ENCODE assay signal across 1 cellular context in genomic region chr3:37999836-38000235, GRCh38.
TF ChIP-seq lines count a peak whose summit lies in the region.

No MANE protein-coding gene starts in this region.

TF ChIP-seq in HepG2, 621 proteins besides CTCF, POLR2A, EP300 and RAD21:
- TF ChIP-seq ARHGAP35 (CRISPR knock-in tag; IDR thresholded peaks at IDR 0.05; ENCODE audit: borderline replicate concordance) (no peak), ZNF749 (CRISPR knock-in tag; IDR thresholded peaks at IDR 0.05; ENCODE audit: borderline replicate concordance) (no peak), ZNF354B (CRISPR knock-in tag; IDR thresholded peaks at IDR 0.05) (no peak), TMF1 (CRISPR knock-in tag; IDR thresholded peaks at IDR 0.05; ENCODE audit: low read depth) (no peak), HHEX (CRISPR knock-in tag; IDR thresholded peaks at IDR 0.05) (no peak), AKAP8 (CRISPR knock-in tag; IDR thresholded peaks at IDR 0.05) (no peak), ATF2 (CRISPR knock-in tag; IDR thresholded peaks at IDR 0.05) (no peak), DMAP1 (CRISPR knock-in tag; IDR thresholded peaks at IDR 0.05) (no peak)
- TF ChIP-seq, protein P1, sequence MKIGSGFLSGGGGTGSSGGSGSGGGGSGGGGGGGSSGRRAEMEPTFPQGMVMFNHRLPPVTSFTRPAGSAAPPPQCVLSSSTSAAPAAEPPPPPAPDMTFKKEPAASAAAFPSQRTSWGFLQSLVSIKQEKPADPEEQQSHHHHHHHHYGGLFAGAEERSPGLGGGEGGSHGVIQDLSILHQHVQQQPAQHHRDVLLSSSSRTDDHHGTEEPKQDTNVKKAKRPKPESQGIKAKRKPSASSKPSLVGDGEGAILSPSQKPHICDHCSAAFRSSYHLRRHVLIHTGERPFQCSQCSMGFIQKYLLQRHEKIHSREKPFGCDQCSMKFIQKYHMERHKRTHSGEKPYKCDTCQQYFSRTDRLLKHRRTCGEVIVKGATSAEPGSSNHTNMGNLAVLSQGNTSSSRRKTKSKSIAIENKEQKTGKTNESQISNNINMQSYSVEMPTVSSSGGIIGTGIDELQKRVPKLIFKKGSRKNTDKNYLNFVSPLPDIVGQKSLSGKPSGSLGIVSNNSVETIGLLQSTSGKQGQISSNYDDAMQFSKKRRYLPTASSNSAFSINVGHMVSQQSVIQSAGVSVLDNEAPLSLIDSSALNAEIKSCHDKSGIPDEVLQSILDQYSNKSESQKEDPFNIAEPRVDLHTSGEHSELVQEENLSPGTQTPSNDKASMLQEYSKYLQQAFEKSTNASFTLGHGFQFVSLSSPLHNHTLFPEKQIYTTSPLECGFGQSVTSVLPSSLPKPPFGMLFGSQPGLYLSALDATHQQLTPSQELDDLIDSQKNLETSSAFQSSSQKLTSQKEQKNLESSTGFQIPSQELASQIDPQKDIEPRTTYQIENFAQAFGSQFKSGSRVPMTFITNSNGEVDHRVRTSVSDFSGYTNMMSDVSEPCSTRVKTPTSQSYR (CRISPR knock-in tag; IDR thresholded peaks at IDR 0.05; ENCODE audit: borderline replicate concordance), result no peak
- TF ChIP-seq, protein P2, sequence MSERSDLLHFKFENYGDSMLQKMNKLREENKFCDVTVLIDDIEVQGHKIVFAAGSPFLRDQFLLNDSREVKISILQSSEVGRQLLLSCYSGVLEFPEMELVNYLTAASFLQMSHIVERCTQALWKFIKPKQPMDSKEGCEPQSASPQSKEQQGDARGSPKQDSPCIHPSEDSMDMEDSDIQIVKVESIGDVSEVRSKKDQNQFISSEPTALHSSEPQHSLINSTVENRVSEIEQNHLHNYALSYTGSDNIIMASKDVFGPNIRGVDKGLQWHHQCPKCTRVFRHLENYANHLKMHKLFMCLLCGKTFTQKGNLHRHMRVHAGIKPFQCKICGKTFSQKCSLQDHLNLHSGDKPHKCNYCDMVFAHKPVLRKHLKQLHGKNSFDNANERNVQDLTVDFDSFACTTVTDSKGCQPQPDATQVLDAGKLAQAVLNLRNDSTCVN (CRISPR knock-in tag; IDR thresholded peaks at IDR 0.05; ENCODE audit: borderline replicate concordance), result no peak
TF ChIP-seq in HepG2: peak in this region for 0.
